Comparison of ENCODE assay signal across 16 cellular contexts in genomic region chr12:124561231-124561630, GRCh38. TPM values are rescaled to one million over a fixed set of nuclear protein-coding genes. Genes with fewer than 3 reads are reported as not detected.
DNase-seq lines count a peak whose midpoint lies in the region; TF ChIP-seq lines count a peak whose summit lies in the region.
"Had no signal": no experiment of that assay in that cellular context is flagged by ENCODE, and none has a peak within 500 bp of the region (broad histone marks: within the 10 kb centered on the region; RNA-seq: fewer than 3 reads in every experiment).

No MANE protein-coding gene starts in this region.

- intact Hi-C loops in esophagus muscularis mucosa (cut with DNase I): loop anchor here (5.0 kb wide), 1 partner anchor 39 kb away; no protein-coding TSS in a partner anchor

- H2BK120ac ChIP-seq in H9 (ENCODE audit: low read depth, low read length, poor library complexity, severe bottlenecking): no peak overlapping the region

- H2BK20ac ChIP-seq in H9 (ENCODE audit: low read depth, low read length, poor library complexity, severe bottlenecking): no peak overlapping the region

- H3K36me3 ChIP-seq in esophagus muscularis mucosa: no peaks in the 10 kb centered on the region
- H3K36me3 ChIP-seq in stomach smooth muscle (ENCODE audit: control insufficient read depth in 2 of 2, insufficient read depth in 2 of 2, low read length in 2 of 2): no peaks in the 10 kb centered on the region

- no peak overlapping the region for H3K23ac ChIP-seq in H9 (ENCODE audit: insufficient read length, low read depth, low read length)

- WGBS in H9 (ENCODE audit: extremely low coverage, insufficient read length, low lambda C conversion rate): no CpG with 5 or more reads among the region's 10 CpGs
- 64% methylated on average over 10 of the region's 10 CpGs for WGBS in esophagus muscularis mucosa

- H3K4me1 ChIP-seq in H9 (ENCODE audit: insufficient read depth, low read length): peaks cover 14% of the 10 kb centered on the region; the same call in 1 of the 2 replicates
- H3K4me1 ChIP-seq in esophagus muscularis mucosa: peaks cover 67 to 96% (median 89%) of the 10 kb centered on the region in 4 donors
- H3K4me1 ChIP-seq in stomach smooth muscle (ENCODE audit: control insufficient read depth, insufficient read depth, low read length): peaks cover 75% of the 10 kb centered on the region

- H3K4me3 Mint-ChIP-seq in H9: peak overlapping the region; percentile 3 to 13; a peak in 2 of 5 replicates
- H3K4me3 Mint-ChIP-seq: B cell had no signal

- no peak for TF ChIP-seq POLR2A in esophagus muscularis mucosa (IDR thresholded peaks at IDR 0.05; ENCODE audit: low read depth)

- H3K4me2 ChIP-seq in H9 (ENCODE audit: insufficient read depth, insufficient read length, low read length): no peak overlapping the region

- H4K5ac ChIP-seq in H9 (ENCODE audit: insufficient read length, low read depth, low read length): no peak overlapping the region

- no peaks in the 10 kb centered on the region for H4K20me1 ChIP-seq in H9 (ENCODE audit: control insufficient read depth, insufficient read depth, insufficient read length)

- no peaks in the 10 kb centered on the region for H3K27me3 Mint-ChIP-seq in H9 (ENCODE audit: low read depth)
- H3K27me3 Mint-ChIP-seq: B cell had no signal

- H4K91ac ChIP-seq in H9 (ENCODE audit: insufficient read length, low read depth, low read length): no peak overlapping the region

- no peak overlapping the region for H2BK5ac ChIP-seq in H9 (ENCODE audit: insufficient read length, low read length)

- H3K79me2 ChIP-seq in H9 (ENCODE audit: insufficient read depth, low read length): peaks cover 81% of the 10 kb centered on the region; the same call in 1 of the 2 replicates

- H3K56ac ChIP-seq in H9 (ENCODE audit: insufficient read length, low read depth, low read length): no peak overlapping the region

- H2AK5ac ChIP-seq in H9 (ENCODE audit: insufficient read length, low read length): no peak overlapping the region

- peaks cover 7% of the 10 kb centered on the region for H3K23me2 ChIP-seq in H9 (ENCODE audit: insufficient read length, low read depth, low read length, poor library complexity, severe bottlenecking)

- H3K79me1 ChIP-seq in H9 (ENCODE audit: insufficient read depth, low read depth, low read length, poor library complexity, severe bottlenecking): peaks cover 5% of the 10 kb centered on the region

- peak overlapping the region; percentile 12; the same call in 1 of the 2 replicates for H3K14ac ChIP-seq in H9 (ENCODE audit: insufficient read depth, low read length)

- H3K18ac ChIP-seq in H9 (ENCODE audit: insufficient read length, low read depth, low read length): no peak overlapping the region

- H3K27me3 ChIP-seq in H9 (ENCODE audit: insufficient read depth, low read length) (no peaks in the 10 kb centered on the region), esophagus muscularis mucosa (no peaks in the 10 kb centered on the region), stomach smooth muscle (ENCODE audit: control insufficient read depth in 1 of 2, insufficient read depth in 2 of 2, low read length in 2 of 2) (no peaks in the 10 kb centered on the region)

- no peak overlapping the region for H2AFZ ChIP-seq in H9 (ENCODE audit: low read length)

- TF ChIP-seq CTCF in H9 (conservative IDR thresholded peaks at IDR 0.05) (no peak), esophagus muscularis mucosa (IDR thresholded peaks at IDR 0.05) (no peak)

- H3K27ac ChIP-seq in H9 (ENCODE audit: insufficient read length, low read depth, low read length): no peak overlapping the region
- peak overlapping the region; percentile 27 to 99 (median 94) for H3K27ac ChIP-seq in esophagus muscularis mucosa (replicated peaks in 1 of 4)
- peak overlapping the region; percentile 6 for H3K27ac ChIP-seq in stomach smooth muscle (ENCODE audit: low read length)

- peaks cover 62 to 79% of the 10 kb centered on the region in 2 experiments for H3K4me1 Mint-ChIP-seq in H9

- H3K9me3 ChIP-seq in H9 (ENCODE audit: control insufficient read depth, low read depth, low read length) (no peaks in the 10 kb centered on the region), esophagus muscularis mucosa (no peaks in the 10 kb centered on the region), stomach smooth muscle (ENCODE audit: control insufficient read depth in 2 of 2, low read length in 2 of 2) (no peaks in the 10 kb centered on the region)

- no peak overlapping the region for H4K8ac ChIP-seq in H9 (replicated peaks; ENCODE audit: insufficient read length, low read depth, low read length)

- H2BK12ac ChIP-seq in H9 (ENCODE audit: insufficient read length, low read depth, low read length): no peak overlapping the region

- no peak for TF ChIP-seq EP300 in esophagus muscularis mucosa (IDR thresholded peaks at IDR 0.05)

- H3T11ph ChIP-seq in H9 (ENCODE audit: low read length): no peak overlapping the region

- H3K9ac ChIP-seq in H9 (ENCODE audit: extremely low read depth, insufficient read length, low read length) (no peak overlapping the region), stomach smooth muscle (ENCODE audit: low read length in 2 of 2) (no peak overlapping the region)

- no peak overlapping the region for H3K4ac ChIP-seq in H9 (ENCODE audit: low read depth, low read length)

- H3K9me3 Mint-ChIP-seq in H9: no peaks in the 10 kb centered on the region

- H3K36me3 Mint-ChIP-seq in H9 (ENCODE audit: insufficient read depth in 1 of 3, low read depth in 3 of 3): peaks cover 6 to 12% (median 9%) of the 10 kb centered on the region in 3 experiments; a peak in 6 of 7 replicates

- H2BK15ac ChIP-seq in H9 (ENCODE audit: low read depth, low read length): no peak overlapping the region

- DNase-seq in H9 (no peak), NOMO-1 treated with DMSO at 0.1 percent for 48 hours (lab: John Stamatoyannopoulos, UW; ENCODE audit: unreplicated experiment) (peak; percentile 48), esophagus muscularis mucosa (ENCODE audit: extremely low spot score) (no peak), GF-D8 (lab: John Stamatoyannopoulos, UW) (no peak), GDM1 (lab: John Stamatoyannopoulos, UW) (no peak), HPDE6-E6E7 (ENCODE audit: extremely low spot score) (no peak)
- DNase-seq: activated CD4-positive, alpha-beta T cell treated with anti-CD3 and anti-CD28 coated beads for 48 hours; activated CD8-positive, alpha-beta memory T cell treated with anti-CD3 and anti-CD28 coated beads, Interleukin-2, amount 50 U/mL, for 4 hours; DMS 273 treated with DMSO at 0.1 percent for 48 hours; foreskin fibroblast; HCEC 1CT; NCI-H146; NCI-H226; stimulated activated CD4-positive, alpha-beta T cell treated with anti-CD3 and anti-CD28 coated beads, Interleukin-1b, Interleukin-23, amount 100 ng/mL, for 48 hours had no signal

- H3K4me3 ChIP-seq in esophagus muscularis mucosa (no peak overlapping the region), stomach smooth muscle (ENCODE audit: low read length in 2 of 2) (no peak overlapping the region)

- H3K27ac Mint-ChIP-seq in H9: peak overlapping the region in 2 of 3 experiments; percentile 3 to 35; a peak in 4 of 7 replicates
- H3K27ac Mint-ChIP-seq: B cell had no signal

RNA-seq across cellular contexts. Expression of gene NCOR2, which starts 6.2 kb away (rescaled TPM):
- 220 and 226 TPM in 2 replicates for total RNA-seq in H9 (2021)
- 100 to 1,000 TPM; 107 to 188 (median 131) TPM for total RNA-seq in esophagus muscularis mucosa
